In genomic region chr9:136693490-136694162, GRCh38 we compare ENCODE assay signal across 1 cellular context.
TF ChIP-seq lines count a peak whose summit lies in the region.

No MANE protein-coding gene starts in this region.

TF ChIP-seq in HepG2, 621 proteins besides CTCF, POLR2A, EP300 and RAD21 (continued from another document and continues in another):
- TF ChIP-seq UBTF (CRISPR knock-in tag; IDR thresholded peaks at IDR 0.05) (peak; percentile 58; the same call in 1 of the 2 replicates), ZNF580 (CRISPR knock-in tag; IDR thresholded peaks at IDR 0.05; ENCODE audit: borderline replicate concordance, low read depth) (peak; percentile 37; the same call in 1 of the 2 replicates), MED1 (CRISPR knock-in tag; IDR thresholded peaks at IDR 0.05) (peak; percentile 86), ATF7-NPFF (CRISPR knock-in tag; IDR thresholded peaks at IDR 0.05; ENCODE audit: low read depth) (no peak), RFX3 (CRISPR knock-in tag; IDR thresholded peaks at IDR 0.05) (no peak), ATF6 (CRISPR knock-in tag; conservative IDR thresholded peaks at IDR 0.05) (no peak), ZBTB7A (CRISPR knock-in tag; IDR thresholded peaks at IDR 0.05) (peak; percentile 93), SNAPC5 (CRISPR knock-in tag; IDR thresholded peaks at IDR 0.05; ENCODE audit: borderline replicate concordance) (0 out of 2 replicates have a peak, but pooled peaks have one; percentile 52), HNF4G (IDR thresholded peaks at IDR 0.05; ENCODE audit: borderline replicate concordance, low read depth, low read length) (peak; percentile 96), HNF4G (CRISPR knock-in tag; IDR thresholded peaks at IDR 0.05; ENCODE audit: borderline replicate concordance, low read depth) (peak; percentile 95), ZBTB7B (CRISPR knock-in tag; IDR thresholded peaks at IDR 0.05) (no peak), SIN3B (IDR thresholded peaks at IDR 0.05; ENCODE audit: low read length) (no peak), ZNF260 (CRISPR knock-in tag; IDR thresholded peaks at IDR 0.05; ENCODE audit: borderline replicate concordance, low read depth) (no peak), ATF3 (CRISPR knock-in tag; IDR thresholded peaks at IDR 0.05) (peak; percentile 63), HNRNPLL (IDR thresholded peaks at IDR 0.05; ENCODE audit: low read depth, low read length, poor library complexity, severe bottlenecking) (no peak), ZNF20 (CRISPR knock-in tag; IDR thresholded peaks at IDR 0.05) (no peak), ZNF337 (CRISPR knock-in tag; IDR thresholded peaks at IDR 0.05; ENCODE audit: borderline replicate concordance, low read depth) (peak; percentile 90), ZKSCAN8 (CRISPR knock-in tag; IDR thresholded peaks at IDR 0.05; ENCODE audit: borderline replicate concordance) (0 out of 2 replicates have a peak, but pooled peaks have one; percentile 15), ERF (CRISPR knock-in tag; IDR thresholded peaks at IDR 0.05) (peak; percentile 49; the same call in 1 of the 2 replicates), ZBTB39 (CRISPR knock-in tag; IDR thresholded peaks at IDR 0.05) (peak; percentile 78; the same call in 1 of the 2 replicates), MXI1 (IDR thresholded peaks at IDR 0.05; ENCODE audit: borderline replicate concordance, low read depth, low read length) (peak; percentile 29; the same call in 1 of the 3 replicates), IKZF5 (CRISPR knock-in tag; IDR thresholded peaks at IDR 0.05) (peak; percentile 73), NCOR1 (IDR thresholded peaks at IDR 0.05; ENCODE audit: borderline replicate concordance, low read length) (peak; percentile 82; the same call in 1 of the 2 replicates), FOXA3 (CRISPR knock-in tag; IDR thresholded peaks at IDR 0.05) (peak; percentile 59), CCAR2 (optimal IDR thresholded peaks at IDR 0.05; ENCODE audit: low read depth, low read length) (no peak), TRAFD1 (CRISPR knock-in tag; IDR thresholded peaks at IDR 0.05; ENCODE audit: borderline replicate concordance) (peak; percentile 81; the same call in 1 of the 2 replicates), ZNF550 (CRISPR knock-in tag; IDR thresholded peaks at IDR 0.05; ENCODE audit: borderline replicate concordance) (0 out of 2 replicates have a peak, but pooled peaks have one; percentile 15), ZNF496 (CRISPR knock-in tag; IDR thresholded peaks at IDR 0.05; ENCODE audit: insufficient replicate concordance) (no peak), RXRB (CRISPR knock-in tag; IDR thresholded peaks at IDR 0.05; ENCODE audit: borderline replicate concordance) (peak; percentile 98), ZFX (CRISPR knock-in tag; IDR thresholded peaks at IDR 0.05; ENCODE audit: low read depth) (peak; percentile 48), HOXA3 (CRISPR knock-in tag; IDR thresholded peaks at IDR 0.05) (peak; percentile 81; the same call in 1 of the 2 replicates), MEIS2 (CRISPR knock-in tag; IDR thresholded peaks at IDR 0.05) (peak; percentile 84), SALL2 (CRISPR knock-in tag; IDR thresholded peaks at IDR 0.05) (no peak), ZNF362 (CRISPR knock-in tag; IDR thresholded peaks at IDR 0.05; ENCODE audit: borderline replicate concordance) (peak; percentile 20; the same call in 1 of the 2 replicates), JUNB (CRISPR knock-in tag; IDR thresholded peaks at IDR 0.05; ENCODE audit: borderline replicate concordance) (0 out of 2 replicates have a peak, but pooled peaks have one; percentile 71), SP5 (CRISPR knock-in tag; IDR thresholded peaks at IDR 0.05; ENCODE audit: borderline replicate concordance, low read depth) (peak; percentile 97), DPF2 (CRISPR knock-in tag; IDR thresholded peaks at IDR 0.05; ENCODE audit: borderline replicate concordance, low read depth) (peak; percentile 59; the same call in 1 of the 2 replicates), REXO4 (CRISPR knock-in tag; IDR thresholded peaks at IDR 0.05; ENCODE audit: borderline replicate concordance) (no peak), ZMAT3 (CRISPR knock-in tag; conservative IDR thresholded peaks at IDR 0.05) (peak; percentile 81), ZNF512B (CRISPR knock-in tag; IDR thresholded peaks at IDR 0.05; ENCODE audit: borderline replicate concordance) (peak; percentile 93; the same call in 1 of the 2 replicates), ZNF501 (CRISPR knock-in tag; IDR thresholded peaks at IDR 0.05) (0 out of 2 replicates have a peak, but pooled peaks have one; percentile 31), SOX13 (IDR thresholded peaks at IDR 0.05) (peak; percentile 52; the same call in 1 of the 2 replicates), SOX13 (CRISPR knock-in tag; conservative IDR thresholded peaks at IDR 0.05 in 1 of 2, IDR thresholded peaks at IDR 0.05 in 1 of 2) (no peak; a peak in 1 of 4 replicates), NFYB (CRISPR knock-in tag; IDR thresholded peaks at IDR 0.05) (no peak; the same call in 1 of the 2 replicates), TEAD3 (CRISPR knock-in tag; optimal IDR thresholded peaks at IDR 0.05; ENCODE audit: borderline replicate concordance) (peak; percentile 49), NCOA1 (CRISPR knock-in tag; IDR thresholded peaks at IDR 0.05) (no peak), PHF21A (CRISPR knock-in tag; IDR thresholded peaks at IDR 0.05) (peak; percentile 82), GPN1 (CRISPR knock-in tag; IDR thresholded peaks at IDR 0.05; ENCODE audit: borderline replicate concordance) (no peak), ATRX (CRISPR knock-in tag; IDR thresholded peaks at IDR 0.05; ENCODE audit: borderline replicate concordance) (no peak), SP1 (IDR thresholded peaks at IDR 0.05) (no peak), SP1 (CRISPR knock-in tag; IDR thresholded peaks at IDR 0.05) (peak; percentile 32; the same call in 1 of the 2 replicates)
